Comparison of ENCODE assay signal across 1 cellular context in genomic region chr16:66552288-66553143, GRCh38.
TF ChIP-seq lines count a peak whose summit lies in the region.

A gene with protein sequence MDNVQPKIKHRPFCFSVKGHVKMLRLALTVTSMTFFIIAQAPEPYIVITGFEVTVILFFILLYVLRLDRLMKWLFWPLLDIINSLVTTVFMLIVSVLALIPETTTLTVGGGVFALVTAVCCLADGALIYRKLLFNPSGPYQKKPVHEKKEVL (plus strand): TSS chr16:66552576. CDS start chr16:66552716, 140 bp downstream.

TF ChIP-seq in HepG2, 621 proteins besides CTCF, POLR2A, EP300 and RAD21 (continued from another document and continues in another):
- TF ChIP-seq, protein P1, sequence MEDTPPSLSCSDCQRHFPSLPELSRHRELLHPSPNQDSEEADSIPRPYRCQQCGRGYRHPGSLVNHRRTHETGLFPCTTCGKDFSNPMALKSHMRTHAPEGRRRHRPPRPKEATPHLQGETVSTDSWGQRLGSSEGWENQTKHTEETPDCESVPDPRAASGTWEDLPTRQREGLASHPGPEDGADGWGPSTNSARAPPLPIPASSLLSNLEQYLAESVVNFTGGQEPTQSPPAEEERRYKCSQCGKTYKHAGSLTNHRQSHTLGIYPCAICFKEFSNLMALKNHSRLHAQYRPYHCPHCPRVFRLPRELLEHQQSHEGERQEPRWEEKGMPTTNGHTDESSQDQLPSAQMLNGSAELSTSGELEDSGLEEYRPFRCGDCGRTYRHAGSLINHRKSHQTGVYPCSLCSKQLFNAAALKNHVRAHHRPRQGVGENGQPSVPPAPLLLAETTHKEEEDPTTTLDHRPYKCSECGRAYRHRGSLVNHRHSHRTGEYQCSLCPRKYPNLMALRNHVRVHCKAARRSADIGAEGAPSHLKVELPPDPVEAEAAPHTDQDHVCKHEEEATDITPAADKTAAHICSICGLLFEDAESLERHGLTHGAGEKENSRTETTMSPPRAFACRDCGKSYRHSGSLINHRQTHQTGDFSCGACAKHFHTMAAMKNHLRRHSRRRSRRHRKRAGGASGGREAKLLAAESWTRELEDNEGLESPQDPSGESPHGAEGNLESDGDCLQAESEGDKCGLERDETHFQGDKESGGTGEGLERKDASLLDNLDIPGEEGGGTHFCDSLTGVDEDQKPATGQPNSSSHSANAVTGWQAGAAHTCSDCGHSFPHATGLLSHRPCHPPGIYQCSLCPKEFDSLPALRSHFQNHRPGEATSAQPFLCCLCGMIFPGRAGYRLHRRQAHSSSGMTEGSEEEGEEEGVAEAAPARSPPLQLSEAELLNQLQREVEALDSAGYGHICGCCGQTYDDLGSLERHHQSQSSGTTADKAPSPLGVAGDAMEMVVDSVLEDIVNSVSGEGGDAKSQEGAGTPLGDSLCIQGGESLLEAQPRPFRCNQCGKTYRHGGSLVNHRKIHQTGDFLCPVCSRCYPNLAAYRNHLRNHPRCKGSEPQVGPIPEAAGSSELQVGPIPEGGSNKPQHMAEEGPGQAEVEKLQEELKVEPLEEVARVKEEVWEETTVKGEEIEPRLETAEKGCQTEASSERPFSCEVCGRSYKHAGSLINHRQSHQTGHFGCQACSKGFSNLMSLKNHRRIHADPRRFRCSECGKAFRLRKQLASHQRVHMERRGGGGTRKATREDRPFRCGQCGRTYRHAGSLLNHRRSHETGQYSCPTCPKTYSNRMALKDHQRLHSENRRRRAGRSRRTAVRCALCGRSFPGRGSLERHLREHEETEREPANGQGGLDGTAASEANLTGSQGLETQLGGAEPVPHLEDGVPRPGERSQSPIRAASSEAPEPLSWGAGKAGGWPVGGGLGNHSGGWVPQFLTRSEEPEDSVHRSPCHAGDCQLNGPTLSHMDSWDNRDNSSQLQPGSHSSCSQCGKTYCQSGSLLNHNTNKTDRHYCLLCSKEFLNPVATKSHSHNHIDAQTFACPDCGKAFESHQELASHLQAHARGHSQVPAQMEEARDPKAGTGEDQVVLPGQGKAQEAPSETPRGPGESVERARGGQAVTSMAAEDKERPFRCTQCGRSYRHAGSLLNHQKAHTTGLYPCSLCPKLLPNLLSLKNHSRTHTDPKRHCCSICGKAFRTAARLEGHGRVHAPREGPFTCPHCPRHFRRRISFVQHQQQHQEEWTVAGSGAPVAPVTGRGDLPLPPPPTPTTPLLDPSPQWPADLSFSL (CRISPR knock-in tag; IDR thresholded peaks at IDR 0.05) = no peak; the same call in 1 of the 2 replicates
- TF ChIP-seq ZUFSP (CRISPR knock-in tag; IDR thresholded peaks at IDR 0.05; ENCODE audit: borderline replicate concordance) (no peak), HIC2 (CRISPR knock-in tag; IDR thresholded peaks at IDR 0.05; ENCODE audit: low read depth) (peak; percentile 81), YY1 (IDR thresholded peaks at IDR 0.05; ENCODE audit: insufficient read depth, insufficient replicate concordance, low read depth, low read length) (peak; percentile 83), FOSL1 (CRISPR knock-in tag; IDR thresholded peaks at IDR 0.05; ENCODE audit: borderline replicate concordance) (peak; percentile 8; the same call in 1 of the 2 replicates), CENPT (CRISPR knock-in tag; IDR thresholded peaks at IDR 0.05; ENCODE audit: low read depth) (peak; percentile 97), ZNF121 (CRISPR knock-in tag; IDR thresholded peaks at IDR 0.05) (peak; percentile 63; the same call in 1 of the 2 replicates), MYC (CRISPR knock-in tag; IDR thresholded peaks at IDR 0.05; ENCODE audit: borderline replicate concordance) (peak; percentile 92), ZNF761 (CRISPR knock-in tag; conservative IDR thresholded peaks at IDR 0.05) (peak; percentile 99), PHF5A (CRISPR knock-in tag; IDR thresholded peaks at IDR 0.05; ENCODE audit: low read depth, unreplicated experiment) (no peak), ONECUT2 (CRISPR knock-in tag; IDR thresholded peaks at IDR 0.05) (peak; percentile 70; the same call in 1 of the 2 replicates), TCF7 (IDR thresholded peaks at IDR 0.05; ENCODE audit: low read depth) (peak; percentile 36; the same call in 1 of the 2 replicates), ZNF510 (CRISPR knock-in tag; IDR thresholded peaks at IDR 0.05; ENCODE audit: low read depth) (peak; percentile 99; the same call in 1 of the 2 replicates), CREBL2 (CRISPR knock-in tag; IDR thresholded peaks at IDR 0.05; ENCODE audit: borderline replicate concordance) (peak; percentile 100), MAFK (conservative IDR thresholded peaks at IDR 0.05 in 1 of 2, IDR thresholded peaks at IDR 0.05 in 1 of 2; ENCODE audit: low read length in 2 of 2) (no peak), XBP1 (CRISPR knock-in tag; IDR thresholded peaks at IDR 0.05) (peak; percentile 85), FOSL2 (CRISPR knock-in tag; IDR thresholded peaks at IDR 0.05) (peak; percentile 40), TMF1 (CRISPR knock-in tag; IDR thresholded peaks at IDR 0.05; ENCODE audit: low read depth) (peak; percentile 99), ZNF615 (CRISPR knock-in tag; IDR thresholded peaks at IDR 0.05; ENCODE audit: borderline replicate concordance) (peak; percentile 99), HNRNPK (IDR thresholded peaks at IDR 0.05; ENCODE audit: low read depth, low read length, poor library complexity, severe bottlenecking) (no peak), ZNF414 (CRISPR knock-in tag; IDR thresholded peaks at IDR 0.05) (peak; percentile 100), CBX2 (IDR thresholded peaks at IDR 0.05; ENCODE audit: low read depth, low read length) (no peak), CBX2 (CRISPR knock-in tag; IDR thresholded peaks at IDR 0.05; ENCODE audit: low read depth) (0 out of 2 replicates have a peak, but pooled peaks have one; percentile 85), NFRKB (IDR thresholded peaks at IDR 0.05) (no peak), ZNF512B (CRISPR knock-in tag; IDR thresholded peaks at IDR 0.05; ENCODE audit: borderline replicate concordance) (peak; percentile 24; the same call in 1 of the 2 replicates), ZNF24 (IDR thresholded peaks at IDR 0.05) (no peak), SOX5 (CRISPR knock-in tag; IDR thresholded peaks at IDR 0.05; ENCODE audit: borderline replicate concordance) (peak; percentile 58; the same call in 1 of the 2 replicates), ZKSCAN5 (CRISPR knock-in tag; IDR thresholded peaks at IDR 0.05) (peak; percentile 46; the same call in 1 of the 2 replicates), KDM1A (CRISPR knock-in tag; IDR thresholded peaks at IDR 0.05) (no peak), ATF2 (CRISPR knock-in tag; IDR thresholded peaks at IDR 0.05) (peak; percentile 84), ZSCAN25 (CRISPR knock-in tag; IDR thresholded peaks at IDR 0.05) (peak; percentile 94), MATR3 (CRISPR knock-in tag; IDR thresholded peaks at IDR 0.05) (no peak), ZNF451 (CRISPR knock-in tag; IDR thresholded peaks at IDR 0.05) (peak; percentile 100), MBD4 (IDR thresholded peaks at IDR 0.05; ENCODE audit: borderline replicate concordance, low read length) (no peak), AFF4 (CRISPR knock-in tag; IDR thresholded peaks at IDR 0.05) (no peak)
- TF ChIP-seq, protein P2, sequence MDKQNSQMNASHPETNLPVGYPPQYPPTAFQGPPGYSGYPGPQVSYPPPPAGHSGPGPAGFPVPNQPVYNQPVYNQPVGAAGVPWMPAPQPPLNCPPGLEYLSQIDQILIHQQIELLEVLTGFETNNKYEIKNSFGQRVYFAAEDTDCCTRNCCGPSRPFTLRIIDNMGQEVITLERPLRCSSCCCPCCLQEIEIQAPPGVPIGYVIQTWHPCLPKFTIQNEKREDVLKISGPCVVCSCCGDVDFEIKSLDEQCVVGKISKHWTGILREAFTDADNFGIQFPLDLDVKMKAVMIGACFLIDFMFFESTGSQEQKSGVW (CRISPR knock-in tag; IDR thresholded peaks at IDR 0.05; ENCODE audit: borderline replicate concordance) = peak; percentile 94; the same call in 1 of the 2 replicates
- TF ChIP-seq, protein P3, sequence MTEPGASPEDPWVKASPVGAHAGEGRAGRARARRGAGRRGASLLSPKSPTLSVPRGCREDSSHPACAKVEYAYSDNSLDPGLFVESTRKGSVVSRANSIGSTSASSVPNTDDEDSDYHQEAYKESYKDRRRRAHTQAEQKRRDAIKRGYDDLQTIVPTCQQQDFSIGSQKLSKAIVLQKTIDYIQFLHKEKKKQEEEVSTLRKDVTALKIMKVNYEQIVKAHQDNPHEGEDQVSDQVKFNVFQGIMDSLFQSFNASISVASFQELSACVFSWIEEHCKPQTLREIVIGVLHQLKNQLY (CRISPR knock-in tag; IDR thresholded peaks at IDR 0.05) = peak; percentile 75
